In genomic region chr3:160707187-160707789, GRCh38 we compare ENCODE assay signal across 2 cellular contexts.
TF ChIP-seq lines count a peak whose summit lies in the region.

No MANE protein-coding gene starts in this region.

TF ChIP-seq in SK-N-SH, 30 proteins besides CTCF, POLR2A, EP300 and RAD21 (continued from another document):
- no peak for TF ChIP-seq REST (IDR thresholded peaks at IDR 0.05; ENCODE audit: low read depth, low read length)

TF ChIP-seq in H1, 55 proteins besides CTCF, POLR2A, EP300 and RAD21:
- TF ChIP-seq KDM1A (IDR thresholded peaks at IDR 0.05; ENCODE audit: borderline replicate concordance, low read length) (no peak), SP4 (IDR thresholded peaks at IDR 0.05; ENCODE audit: low read length) (no peak), CBX5 (IDR thresholded peaks at IDR 0.05; ENCODE audit: low read depth, low read length) (no peak), CEBPB (IDR thresholded peaks at IDR 0.05; ENCODE audit: low read depth, low read length) (no peak), HDAC6 (IDR thresholded peaks at IDR 0.05; ENCODE audit: low read depth, low read length) (no peak), ATF2 (IDR thresholded peaks at IDR 0.05; ENCODE audit: low read length) (no peak), MAFK (IDR thresholded peaks at IDR 0.05; ENCODE audit: low read depth, low read length) (no peak), SP1 (IDR thresholded peaks at IDR 0.05; ENCODE audit: low read depth, low read length) (no peak), NANOG (IDR thresholded peaks at IDR 0.05; ENCODE audit: insufficient read depth, low read depth, low read length, poor library complexity, severe bottlenecking) (no peak), JUN (IDR thresholded peaks at IDR 0.05; ENCODE audit: low read depth, low read length) (no peak), TCF12 (IDR thresholded peaks at IDR 0.05; ENCODE audit: low read depth, low read length) (no peak), SIRT6 (IDR thresholded peaks at IDR 0.05; ENCODE audit: low read length) (no peak), YY1 (IDR thresholded peaks at IDR 0.05; ENCODE audit: low read depth, low read length) (no peak), SIN3A (conservative IDR thresholded peaks at IDR 0.05 in 1 of 2, IDR thresholded peaks at IDR 0.05 in 1 of 2; ENCODE audit: low read depth in 1 of 2, low read length in 2 of 2) (no peak)
